8 cellular contexts compared by ENCODE assay signal in the genomic region with DNA sequence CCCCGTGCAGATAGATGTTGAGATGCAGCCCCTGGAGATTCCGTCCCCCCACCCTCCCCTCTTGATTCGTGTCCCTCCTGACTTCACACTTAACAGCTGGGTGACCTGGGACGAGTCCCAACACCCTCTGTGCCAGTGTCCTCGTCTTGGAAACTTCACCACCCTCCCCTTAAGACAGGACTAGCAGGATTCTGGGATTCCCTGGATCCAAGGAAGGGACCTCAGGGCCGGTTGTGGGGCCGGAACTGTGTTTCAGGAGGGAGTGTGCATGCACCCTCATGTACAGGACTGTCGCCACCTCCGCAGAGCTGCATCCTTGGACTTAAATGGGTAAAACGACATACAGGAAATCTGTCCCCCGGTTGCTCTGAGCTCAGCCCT. TPM values are rescaled to one million over a fixed set of nuclear protein-coding genes. Genes with fewer than 3 reads are reported as not detected.
A peak's percentile ranks its signal among the peaks of the same experiment; 100 is the strongest.
DNase-seq lines count a peak whose midpoint lies in the region; ATAC-seq, FAIRE-seq and TF ChIP-seq lines count a peak whose summit lies in the region.

No MANE protein-coding gene starts in this region.

- no peaks in the 10 kb centered on the region for H3K9me3 Mint-ChIP-seq in activated CD4-positive, alpha-beta T cell treated with anti-CD3 and anti-CD28 coated beads for 36 hours (ENCODE audit: low read depth)
- no peaks in the 10 kb centered on the region for H3K9me3 Mint-ChIP-seq in neural crest cell

- no peak overlapping the region for H2AK5ac ChIP-seq in H1 (ENCODE audit: low read depth, low read length)

- peak overlapping the region; percentile 99 for H3K4me3 Mint-ChIP-seq in activated CD4-positive, alpha-beta T cell treated with anti-CD3 and anti-CD28 coated beads for 36 hours
- H3K4me3 Mint-ChIP-seq in neural crest cell, result peak overlapping the region; percentile 96

- H3K23ac ChIP-seq in H1 (ENCODE audit: insufficient read length), result no peak overlapping the region

- H2BK120ac ChIP-seq in H1 (replicated peaks; ENCODE audit: low read depth, low read length), result no peak overlapping the region

- peaks cover 0 to 7% (median 0%) of the 10 kb centered on the region in 4 experiments; a peak in 1 of 8 replicates for H3K36me3 ChIP-seq in H1 (ENCODE audit: control insufficient read depth in 2 of 4, insufficient read depth in 4 of 4, low read length in 3 of 4)

- H2BK12ac ChIP-seq in H1 (ENCODE audit: low read depth, low read length), result no peak overlapping the region

- no peaks in the 10 kb centered on the region for H3K27me3 Mint-ChIP-seq in activated CD4-positive, alpha-beta T cell treated with anti-CD3 and anti-CD28 coated beads for 36 hours
- no peaks in the 10 kb centered on the region for H3K27me3 Mint-ChIP-seq in neural crest cell (ENCODE audit: low read depth)

- CTCF ChIA-PET in activated CD4-positive, alpha-beta T cell treated with anti-CD3 and anti-CD28 coated beads for 36 hours (lab: Charles Lee), result no interaction called here
- CTCF ChIA-PET in H1 (lab: Charles Lee; ENCODE audit: partially characterized antibody), result interaction anchor here (0.9 to 2.4 kb wide), 6 partner anchors 8 to 216 kb away, joined by 3 to 7 read pairs (median 4); no protein-coding TSS in a partner anchor

- no peak for ATAC-seq in activated CD4-positive, alpha-beta T cell treated with anti-CD3 and anti-CD28 coated beads for 36 hours
- no peak for ATAC-seq in GM19328 (IDR thresholded peaks at IDR 0.05; ENCODE audit: unreplicated experiment)

- H3K56ac ChIP-seq in H1 (replicated peaks; ENCODE audit: insufficient read length, low read depth, low read length), result no peak overlapping the region

- TF ChIP-seq CTCF in H1 (IDR thresholded peaks at IDR 0.05; ENCODE audit: control extremely low read depth in 1 of 3, insufficient read depth in 1 of 3, low read depth in 1 of 3, low read length in 3 of 3) (no peak), neural crest cell (conservative IDR thresholded peaks at IDR 0.05) (no peak)

- H3K4me3 ChIP-seq in H1 (ENCODE audit: extremely low read depth in 1 of 4, insufficient read depth in 2 of 4, low read depth in 3 of 4, low read length in 4 of 4), result peak overlapping the region; percentile 69 to 87 (median 72)

- no peak overlapping the region for H4K8ac ChIP-seq in H1 (ENCODE audit: extremely low read depth, insufficient read depth, low read length)

- peak overlapping the region; percentile 79 to 80 for H3K4me2 ChIP-seq in H1 (ENCODE audit: insufficient read depth in 1 of 2, low read depth in 2 of 2, low read length in 2 of 2)

- no peak for FAIRE-seq in H1 (lab: Jason Lieb, UNC)
- no peak for FAIRE-seq in RCC 7860 (lab: Jason Lieb, UNC)

- H3K14ac ChIP-seq in H1 (ENCODE audit: insufficient read length), result no peak overlapping the region

- no peak for TF ChIP-seq EP300 in H1 (IDR thresholded peaks at IDR 0.05; ENCODE audit: borderline replicate concordance in 1 of 2, low read depth in 2 of 2, low read length in 2 of 2)

- no peak overlapping the region for H4K91ac ChIP-seq in H1 (replicated peaks; ENCODE audit: insufficient read length, low read length)

- no peak for TF ChIP-seq RAD21 in H1 (IDR thresholded peaks at IDR 0.05 in 1 of 2, conservative IDR thresholded peaks at IDR 0.05 in 1 of 2; ENCODE audit: low read depth in 2 of 2, low read length in 2 of 2)

- peaks cover 31% of the 10 kb centered on the region for H3K79me1 ChIP-seq in H1 (ENCODE audit: low read depth, low read length)

- H3K27ac ChIP-seq in H1 (ENCODE audit: low read depth, low read length), result no peak overlapping the region

- H3K9me3 ChIP-seq in H1 (ENCODE audit: insufficient read depth in 2 of 2, low read depth in 1 of 2, low read length in 1 of 2), result no peaks in the 10 kb centered on the region

- no peak overlapping the region; the same call in 1 of the 2 replicates for H3K18ac ChIP-seq in H1 (ENCODE audit: extremely low read depth, low read length)

- no peak overlapping the region for H2BK20ac ChIP-seq in H1 (ENCODE audit: low read length)

- WGBS in H1 (ENCODE audit: extremely low coverage in 1 of 2, insufficient coverage in 1 of 2, insufficient read length in 1 of 2, insufficient replicate concordance in 2 of 2, low coverage in 1 of 2, low lambda C conversion rate in 2 of 2, missing lambda C conversion rate in 1 of 2), 2 experiments, result 21% methylated on average over 11 of the region's 11 CpGs; no CpG with 5 or more reads in 1 of the 2 experiments

- peaks cover 21% of the 10 kb centered on the region for H3K36me3 Mint-ChIP-seq in activated CD4-positive, alpha-beta T cell treated with anti-CD3 and anti-CD28 coated beads for 36 hours (ENCODE audit: low read depth)
- no peaks in the 10 kb centered on the region for H3K36me3 Mint-ChIP-seq in neural crest cell (ENCODE audit: low read depth)

- H2BK5ac ChIP-seq in H1 (ENCODE audit: low read depth, low read length), result 0 out of 2 replicates have a peak overlapping the region, but pooled peaks have one; percentile 93

- intact Hi-C loops in activated CD4-positive, alpha-beta T cell treated with anti-CD3 and anti-CD28 coated beads for 36 hours (cut with DNase I, micrococcal nuclease), result loop anchor here (5.0 to 10.0 kb wide), 6 partner anchors 141 to 1002 kb away; a partner anchor contains a TSS

- peaks cover 4 to 73% of the 10 kb centered on the region in 2 experiments; a peak in 3 of 4 replicates for H3K79me2 ChIP-seq in H1 (ENCODE audit: control insufficient read depth in 1 of 2, insufficient read depth in 2 of 2, low read length in 2 of 2)

- no peak overlapping the region for H3K4ac ChIP-seq in H1 (replicated peaks; ENCODE audit: insufficient read length, low read depth, low read length)

- H2BK15ac ChIP-seq in H1 (ENCODE audit: low read length), result no peak overlapping the region

- peaks cover 22 to 28% of the 10 kb centered on the region in 2 experiments for H4K20me1 ChIP-seq in H1 (replicated peaks in 1 of 2; ENCODE audit: control insufficient read depth in 1 of 2, insufficient read depth in 2 of 2, low read length in 2 of 2)

- peak; percentile 58 for DNase-seq in activated CD4-positive, alpha-beta T cell treated with anti-CD3 and anti-CD28 coated beads for 36 hours
- DNase-seq in activated CD4-positive, alpha-beta T cell treated with anti-CD3 and anti-CD28 coated beads, Interleukin-2, amount 50 U/mL, for 4 hours, result no peak
- DNase-seq in T-helper 9 cell (peak; percentile 8), H1 (ENCODE audit: low read depth in 1 of 2, low spot score in 2 of 2) (no peak), neural crest cell (ENCODE audit: low read depth, low spot score) (peak; percentile 13), kidney glomerular epithelial cell (lab: John Stamatoyannopoulos, UW) (no peak), RCC 7860 (ENCODE audit: low spot score) (no peak)

- H3K4me1 ChIP-seq in H1 (replicated peaks in 1 of 4; ENCODE audit: control insufficient read depth in 3 of 4, insufficient read depth in 4 of 4, low read length in 3 of 4), result peaks cover 4 to 13% (median 9%) of the 10 kb centered on the region in 4 experiments

- H3K9ac ChIP-seq in H1 (replicated peaks in 1 of 4; ENCODE audit: extremely low read depth in 1 of 4, low read depth in 3 of 4, low read length in 3 of 4), result peak overlapping the region; percentile 34 to 70 (median 57); a peak in 4 of 7 replicates

- H4K5ac ChIP-seq in H1 (ENCODE audit: insufficient read length, low read depth, low read length), result no peak overlapping the region

- H3K27ac Mint-ChIP-seq in activated CD4-positive, alpha-beta T cell treated with anti-CD3 and anti-CD28 coated beads for 36 hours, result peak overlapping the region; percentile 95
- H3K27ac Mint-ChIP-seq in neural crest cell (ENCODE audit: unreplicated experiment), result no peak overlapping the region

- peaks cover 59% of the 10 kb centered on the region for H3K4me1 Mint-ChIP-seq in activated CD4-positive, alpha-beta T cell treated with anti-CD3 and anti-CD28 coated beads for 36 hours
- peaks cover 58% of the 10 kb centered on the region for H3K4me1 Mint-ChIP-seq in neural crest cell

- H3K27me3 ChIP-seq in H1 (replicated peaks in 1 of 4; ENCODE audit: control insufficient read depth in 3 of 4, extremely low read depth in 1 of 4, insufficient read depth in 3 of 4, low read length in 3 of 4), result no peaks in the 10 kb centered on the region

- POLR2A ChIA-PET in activated CD4-positive, alpha-beta T cell treated with anti-CD3 and anti-CD28 coated beads for 36 hours (lab: Charles Lee), result no interaction called here
- POLR2A ChIA-PET in H1 (lab: Charles Lee; ENCODE audit: partially characterized antibody), result interaction anchor here (0.7 to 2.4 kb wide), 8 partner anchors 9 to 228 kb away, joined by 3 to 13 read pairs (median 5); a partner anchor contains a TSS

- no peak overlapping the region for H2AFZ ChIP-seq in H1 (ENCODE audit: low read length)

- H3K23me2 ChIP-seq in H1 (ENCODE audit: low read depth, low read length), result peaks cover 17% of the 10 kb centered on the region

- no peak for TF ChIP-seq POLR2A in H1 (IDR thresholded peaks at IDR 0.05; ENCODE audit: control extremely low read depth in 1 of 2, low read depth in 2 of 2, low read length in 2 of 2)

RNA-seq across cellular contexts. Expression of a gene that starts 1.0 kb away (rescaled TPM):
- total RNA-seq in activated CD4-positive, alpha-beta T cell treated with anti-CD3 and anti-CD28 coated beads for 36 hours, result 10 to 100 TPM; 90.3 to 98.5 TPM
- total RNA-seq in H1 (2021; fragmentation: NEBNext Ultra II Directional; extraction: Animal tissue kit (Norgen Biotek cat#: 25700)), result 76.8 and 77.1 TPM in 2 replicates
- polyA plus RNA-seq in H1 (2011; rRNA removed), result 27.6 and 40.0 TPM in 2 replicates
- 26.7 TPM for polyA plus RNA-seq in H1 (2011; cell fraction: cytosol; rRNA removed)
- 102 TPM for polyA plus RNA-seq in H1 (2011; cell fraction: nucleus; rRNA removed)
- polyA plus RNA-seq in H1 (2012, experiment 1 of 2), result 43.2 to 61.2 TPM (median 54.2 TPM) in 4 replicates
- polyA plus RNA-seq in H1 (2012, experiment 2 of 2), result 37.9 TPM
- 33.9 TPM for polyA plus RNA-seq in H1 (2013, experiment 1 of 2)
- 30.2 TPM for polyA plus RNA-seq in H1 (2013, experiment 2 of 2)
- polyA minus RNA-seq in H1 (2011; rRNA and poly(A)+ RNA removed), result 51.3 and 52.3 TPM in 2 replicates
- polyA minus RNA-seq in H1 (2011; cell fraction: cytosol; rRNA and poly(A)+ RNA removed), result 53.7 TPM
- 45.4 TPM for polyA minus RNA-seq in H1 (2011; cell fraction: nucleus; rRNA and poly(A)+ RNA removed)
- 113 and 119 TPM in 2 replicates for total RNA-seq in neural crest cell

RNA-seq across cellular contexts. Expression of a gene that starts 1.3 kb away (rescaled TPM):
- 10 to 100 TPM; 32.6 to 41.7 TPM for total RNA-seq in activated CD4-positive, alpha-beta T cell treated with anti-CD3 and anti-CD28 coated beads for 36 hours
- 23.2 and 23.5 TPM in 2 replicates for total RNA-seq in H1 (2021; fragmentation: NEBNext Ultra II Directional; extraction: Animal tissue kit (Norgen Biotek cat#: 25700))
- polyA plus RNA-seq in H1 (2011; rRNA removed), result 18.4 and 18.9 TPM in 2 replicates
- 20.5 TPM for polyA plus RNA-seq in H1 (2011; cell fraction: cytosol; rRNA removed)
- polyA plus RNA-seq in H1 (2011; cell fraction: nucleus; rRNA removed), result 27.7 TPM
- polyA plus RNA-seq in H1 (2012, experiment 1 of 2), result 19.8 to 25.4 TPM (median 24.1 TPM) in 4 replicates
- polyA plus RNA-seq in H1 (2012, experiment 2 of 2), result 10.9 TPM
- polyA plus RNA-seq in H1 (2013, experiment 1 of 2), result 23.0 TPM
- polyA plus RNA-seq in H1 (2013, experiment 2 of 2), result 24.3 TPM
- 9.2 and 17.3 TPM in 2 replicates for polyA minus RNA-seq in H1 (2011; rRNA and poly(A)+ RNA removed)
- polyA minus RNA-seq in H1 (2011; cell fraction: cytosol; rRNA and poly(A)+ RNA removed), result 8.3 TPM
- polyA minus RNA-seq in H1 (2011; cell fraction: nucleus; rRNA and poly(A)+ RNA removed), result 11.8 TPM
- total RNA-seq in neural crest cell, result 36.5 and 46.4 TPM in 2 replicates

RNA-seq across cellular contexts. Expression of a gene that starts 49.9 kb away (rescaled TPM):
- under 1 TPM; 0.11 to 0.41 TPM for total RNA-seq in activated CD4-positive, alpha-beta T cell treated with anti-CD3 and anti-CD28 coated beads for 36 hours
- total RNA-seq in H1 (2021; fragmentation: NEBNext Ultra II Directional; extraction: Animal tissue kit (Norgen Biotek cat#: 25700)), result 9.2 and 11.1 TPM in 2 replicates
- 6.1 and 11.2 TPM in 2 replicates for polyA plus RNA-seq in H1 (2011; rRNA removed)
- polyA plus RNA-seq in H1 (2011; cell fraction: cytosol; rRNA removed), result 8.1 TPM
- polyA plus RNA-seq in H1 (2011; cell fraction: nucleus; rRNA removed), result 28.3 TPM
- 5.0 to 9.0 TPM (median 7.1 TPM) in 4 replicates for polyA plus RNA-seq in H1 (2012, experiment 1 of 2)
- polyA plus RNA-seq in H1 (2012, experiment 2 of 2), result 4.6 TPM
- 6.6 TPM for polyA plus RNA-seq in H1 (2013, experiment 1 of 2)
- 6.1 TPM for polyA plus RNA-seq in H1 (2013, experiment 2 of 2)
- polyA minus RNA-seq in H1 (2011; rRNA and poly(A)+ RNA removed), result 9.4 and 10.3 TPM in 2 replicates
- 6.2 TPM for polyA minus RNA-seq in H1 (2011; cell fraction: cytosol; rRNA and poly(A)+ RNA removed)
- polyA minus RNA-seq in H1 (2011; cell fraction: nucleus; rRNA and poly(A)+ RNA removed), result 13.3 TPM
- total RNA-seq in neural crest cell, result 14.5 and 17.0 TPM in 2 replicates

Comparison
In these comparisons a context has a peak if more than half of its experiments do, and no peak if none do; other contexts are left out.
1. DNase-seq: peak in activated CD4-positive, alpha-beta T cell treated with anti-CD3 and anti-CD28 coated beads for 36 hours (single experiment), T-helper 9 cell (single experiment) and neural crest cell (single experiment); none in activated CD4-positive, alpha-beta T cell treated with anti-CD3 and anti-CD28 coated beads, Interleukin-2, amount 50 U/mL, for 4 hours (0 of 2), H1 (0 of 2), kidney glomerular epithelial cell (single experiment) and RCC 7860 (single experiment).